1 cellular context compared by ENCODE assay signal in the genomic region with DNA sequence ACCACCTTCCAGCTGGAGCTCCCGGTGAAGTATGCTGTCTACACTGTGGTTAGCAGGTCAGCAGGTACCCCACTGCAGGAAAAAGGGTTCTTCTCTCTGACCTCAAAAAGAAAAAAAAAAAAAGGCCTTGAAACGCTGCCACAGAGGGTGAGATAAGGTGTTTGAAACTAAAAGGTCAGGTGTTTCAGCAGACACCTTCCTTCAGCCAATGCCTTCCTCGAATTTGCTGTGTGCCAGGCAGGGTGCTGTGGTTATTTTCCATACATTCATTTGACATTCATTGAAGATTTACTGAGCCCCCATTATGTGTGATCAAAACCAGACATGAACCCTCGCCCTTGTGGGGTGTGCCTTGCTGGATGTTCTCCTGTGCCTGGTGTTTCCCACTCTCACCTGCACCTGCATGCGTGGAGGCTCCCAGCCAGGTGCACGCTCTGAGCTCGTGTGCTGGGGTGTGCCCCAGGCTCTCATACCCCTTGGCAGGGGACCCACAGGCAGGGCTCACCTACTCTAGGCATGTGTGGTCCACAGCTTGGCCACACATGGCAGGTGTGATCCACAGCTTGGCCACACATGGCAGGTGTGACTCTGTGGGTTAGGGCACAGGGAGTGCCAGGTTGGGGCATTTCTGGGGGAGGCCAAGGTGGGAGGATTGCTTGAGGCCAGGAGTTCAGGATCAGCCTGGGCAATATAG.
A peak's percentile ranks its signal among the peaks of the same experiment; 100 is the strongest.
TF ChIP-seq lines count a peak whose summit lies in the region.

No MANE protein-coding gene starts in this region.

TF ChIP-seq in HepG2, 621 proteins besides CTCF, POLR2A, EP300 and RAD21:
- TF ChIP-seq, protein P1, sequence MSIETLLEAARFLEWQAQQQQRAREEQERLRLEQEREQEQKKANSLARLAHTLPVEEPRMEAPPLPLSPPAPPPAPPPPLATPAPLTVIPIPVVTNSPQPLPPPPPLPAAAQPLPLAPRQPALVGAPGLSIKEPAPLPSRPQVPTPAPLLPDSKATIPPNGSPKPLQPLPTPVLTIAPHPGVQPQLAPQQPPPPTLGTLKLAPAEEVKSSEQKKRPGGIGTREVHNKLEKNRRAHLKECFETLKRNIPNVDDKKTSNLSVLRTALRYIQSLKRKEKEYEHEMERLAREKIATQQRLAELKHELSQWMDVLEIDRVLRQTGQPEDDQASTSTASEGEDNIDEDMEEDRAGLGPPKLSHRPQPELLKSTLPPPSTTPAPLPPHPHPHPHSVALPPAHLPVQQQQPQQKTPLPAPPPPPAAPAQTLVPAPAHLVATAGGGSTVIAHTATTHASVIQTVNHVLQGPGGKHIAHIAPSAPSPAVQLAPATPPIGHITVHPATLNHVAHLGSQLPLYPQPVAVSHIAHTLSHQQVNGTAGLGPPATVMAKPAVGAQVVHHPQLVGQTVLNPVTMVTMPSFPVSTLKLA (IDR thresholded peaks at IDR 0.05) = peak; percentile 84
- no peak for TF ChIP-seq RORA (CRISPR knock-in tag; IDR thresholded peaks at IDR 0.05)
